7 cellular contexts compared by ENCODE assay signal in genomic region chr5:62817043-62817442, GRCh38.
DNase-seq lines count a peak whose midpoint lies in the region; ATAC-seq, FAIRE-seq and TF ChIP-seq lines count a peak whose summit lies in the region.
"Not testable (repeated sequence)": the region's sequence is repeated elsewhere in the genome, so short reads cannot be mapped to it uniquely, and the experiment has no call there.

No MANE protein-coding gene starts in this region.

- peak; percentile 23; the same call in 1 of the 2 replicates for TF ChIP-seq CTCF in LNCaP clone FGC (IDR thresholded peaks at IDR 0.05; ENCODE audit: control insufficient read depth, extremely low read depth, insufficient read depth)
- TF ChIP-seq CTCF in WERI-Rb-1 (IDR thresholded peaks at IDR 0.05; ENCODE audit: low read depth, low read length), result 0 out of 2 replicates have a peak, but pooled peaks have one; percentile 18
- TF ChIP-seq CTCF in epithelial cell of proximal tubule (conservative IDR thresholded peaks at IDR 0.05; ENCODE audit: low read depth, low read length), result peak; percentile 19
- 0 out of 2 replicates have a peak, but pooled peaks have one; percentile 9 for TF ChIP-seq CTCF in HepG2 (CRISPR knock-in tag; IDR thresholded peaks at IDR 0.05)

- TF ChIP-seq EP300 in HepG2 (IDR thresholded peaks at IDR 0.05; ENCODE audit: low read depth in 2 of 2, low read length in 2 of 2); HepG2 (CRISPR knock-in tag; IDR thresholded peaks at IDR 0.05; ENCODE audit: borderline replicate concordance): not testable (repeated sequence)

- not testable (repeated sequence) for H3K9ac ChIP-seq in HepG2 (ENCODE audit: insufficient read depth, low read depth, low read length)

- ATAC-seq in HepG2, result not testable (repeated sequence)

- POLR2A ChIA-PET in HepG2 (lab: Yijun Ruan, JAX), result not testable (repeated sequence)

- H3K4me3 ChIP-seq in H7 (ENCODE audit: insufficient read depth, low read depth, low read length); LNCaP clone FGC (ENCODE audit: low read depth, low read length); WERI-Rb-1 (ENCODE audit: low read depth, low read length); epithelial cell of proximal tubule (ENCODE audit: low read depth, low read length); HepG2 (replicated peaks in 1 of 3; ENCODE audit: insufficient read depth in 1 of 3, low read depth in 2 of 3, low read length in 3 of 3): not testable (repeated sequence)

- TF ChIP-seq RAD21 in HepG2 (CRISPR knock-in tag; IDR thresholded peaks at IDR 0.05), result not testable (repeated sequence)

- not testable (repeated sequence) for H3K4me2 ChIP-seq in HepG2 (ENCODE audit: low read depth, low read length)

- no CpG with 5 or more reads among the region's 8 CpGs for WGBS in HepG2 (ENCODE audit: low lambda C conversion rate)

- not testable (repeated sequence) for H2AFZ ChIP-seq in HepG2 (ENCODE audit: low read length)

- H3K36me3 ChIP-seq in H7 (replicated peaks; ENCODE audit: control insufficient read depth, insufficient read depth, low read length); WERI-Rb-1; HepG2 (replicated peaks in 1 of 2; ENCODE audit: control insufficient read depth in 1 of 2, insufficient read depth in 2 of 2, low read length in 2 of 2): not testable (repeated sequence)

- not testable (repeated sequence) for H3K79me2 ChIP-seq in HepG2 (ENCODE audit: insufficient read depth, low read length)

- H3K27ac ChIP-seq in WERI-Rb-1; HepG2 (ENCODE audit: extremely low read length, insufficient read depth, low read length): not testable (repeated sequence)

- CTCF ChIA-PET in HepG2 (lab: Yijun Ruan, JAX; ENCODE audit: low intra/inter-chr PET ratio, low total read pairs), result not testable (repeated sequence)

- not testable (repeated sequence) for H3K9me3 ChIP-seq in WERI-Rb-1 (ENCODE audit: severe bottlenecking); HepG2 (ENCODE audit: low read length)

- TF ChIP-seq POLR2A in HepG2 (IDR thresholded peaks at IDR 0.05; ENCODE audit: insufficient read depth in 1 of 2, low read depth in 2 of 2, low read length in 2 of 2), result not testable (repeated sequence)

- in situ Hi-C loops in HepG2 (cut with HindIII; ENCODE audit: extremely low pct_ligation_motif_present, low pct_unique_long_range_greater_than_20kb), result not testable (repeated sequence)

- not testable (repeated sequence) for BruUV-seq in HepG2 (replicated peaks; lab: Mats Ljungman, UMichigan)

- peak; percentile 15 for DNase-seq in COLO829 (ENCODE audit: low spot score)
- peak; percentile 31 for DNase-seq in H7
- not testable (repeated sequence) for DNase-seq in LNCaP clone FGC (ENCODE audit: low read depth); epithelial cell of proximal tubule (ENCODE audit: low read depth); HepG2 (ENCODE audit: low spot score)
- DNase-seq in RPMI7951 (ENCODE audit: low read depth), result peak; percentile 4
- DNase-seq in WERI-Rb-1, result peak; percentile 17

- not testable (repeated sequence) for FAIRE-seq in HepG2 (lab: Jason Lieb, UNC)

- intact Hi-C loops in HepG2 (cut with micrococcal nuclease; ENCODE audit: unreplicated experiment), result not testable (repeated sequence)

- H4K20me1 ChIP-seq in HepG2 (ENCODE audit: insufficient read depth, low read length), result not testable (repeated sequence)

- H3K27me3 ChIP-seq in H7 (ENCODE audit: control insufficient read depth, insufficient read depth, low read length); WERI-Rb-1 (ENCODE audit: insufficient read depth, low read depth, severe bottlenecking); HepG2 (ENCODE audit: control insufficient read depth in 1 of 2, insufficient read depth in 2 of 2, low read length in 2 of 2): not testable (repeated sequence)

- not testable (repeated sequence) for H3K4me1 ChIP-seq in HepG2 (ENCODE audit: insufficient read depth, low read length)
